Comparison of ENCODE assay signal across 10 cellular contexts in the genomic region with DNA sequence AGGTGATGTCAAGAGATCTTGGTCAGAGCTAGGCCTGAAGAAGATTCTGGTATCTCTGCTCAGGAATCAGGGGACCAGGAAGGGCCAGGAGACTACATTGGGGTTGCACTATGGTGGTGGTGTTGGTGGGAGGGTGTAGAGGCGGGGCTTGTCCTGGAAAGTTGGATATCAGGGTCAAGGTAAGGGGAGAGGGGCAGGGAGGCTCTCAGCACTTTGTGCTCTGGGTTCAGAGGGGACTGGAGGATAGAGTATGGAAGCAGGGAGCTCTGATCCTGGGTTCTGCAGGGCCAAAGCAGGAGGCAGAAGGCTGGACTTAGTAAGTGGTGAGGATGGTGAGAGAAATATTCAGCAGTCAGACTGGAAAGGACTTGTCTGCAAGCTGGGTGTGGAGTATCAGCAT. TPM values are rescaled to one million over a fixed set of nuclear protein-coding genes. Genes with fewer than 3 reads are reported as not detected.
DNase-seq lines count a peak whose midpoint lies in the region; ATAC-seq, FAIRE-seq and TF ChIP-seq lines count a peak whose summit lies in the region.
"Had no signal": no experiment of that assay in that cellular context is flagged by ENCODE, and none has a peak within 500 bp of the region (broad histone marks: within the 10 kb centered on the region; RNA-seq: fewer than 3 reads in every experiment).

No MANE protein-coding gene starts in this region.

- no peaks in the 10 kb centered on the region for H3K36me3 ChIP-seq in right atrium auricular region
- peaks cover 5% of the 10 kb centered on the region for H3K36me3 ChIP-seq in bronchial epithelial cell (ENCODE audit: control insufficient read depth, insufficient read depth, low read length)
- H3K36me3 ChIP-seq in muscle layer of duodenum (ENCODE audit: control insufficient read depth in 1 of 2, insufficient read depth in 2 of 2, low read length in 2 of 2): no peaks in the 10 kb centered on the region

- ATAC-seq in Right ventricle myocardium superior (ENCODE audit: poor library complexity) (no peak), GM18858 (IDR thresholded peaks at IDR 0.05; ENCODE audit: unreplicated experiment) (no peak)

- peaks cover 0 to 70% of the 10 kb centered on the region in 2 donors for H3K4me1 ChIP-seq in right atrium auricular region
- peaks cover 24 to 50% of the 10 kb centered on the region in 2 donors for H3K4me1 ChIP-seq in muscle layer of duodenum (ENCODE audit: control insufficient read depth in 1 of 2, insufficient read depth in 2 of 2, low read length in 2 of 2)
- H3K4me1 ChIP-seq: foreskin keratinocyte had no signal

- H3K27ac ChIP-seq in right atrium auricular region (peak overlapping the region; percentile 90 to 96), muscle layer of duodenum (ENCODE audit: low read length) (peak overlapping the region; percentile 67)
- H3K27ac ChIP-seq: foreskin keratinocyte, SK-N-MC had no signal

- peak overlapping the region; percentile 37 to 54 for H3K4me3 ChIP-seq in right atrium auricular region
- peak overlapping the region; percentile 34 for H3K4me3 ChIP-seq in bronchial epithelial cell (ENCODE audit: low read depth, low read length)
- H3K4me3 ChIP-seq in muscle layer of duodenum (ENCODE audit: low read depth in 1 of 2, low read length in 2 of 2): peak overlapping the region; percentile 58 to 61
- H3K4me3 ChIP-seq: SK-N-MC had no signal

- TF ChIP-seq CTCF in right atrium auricular region (IDR thresholded peaks at IDR 0.05): no peak
- no peak for TF ChIP-seq CTCF in bronchial epithelial cell (IDR thresholded peaks at IDR 0.05; ENCODE audit: insufficient read depth, low read length, severe bottlenecking)

- H3K9me3 ChIP-seq in right atrium auricular region (no peaks in the 10 kb centered on the region), muscle layer of duodenum (ENCODE audit: control insufficient read depth in 1 of 2, low read length in 2 of 2) (no peaks in the 10 kb centered on the region)

- no peak for FAIRE-seq in bronchial epithelial cell (lab: Jason Lieb, UNC)

- intact Hi-C loops in Right ventricle myocardium superior (cut with DNase I): no loop called here

- no peak for DNase-seq in right atrium auricular region (ENCODE audit: low spot score)
- DNase-seq in Right ventricle myocardium superior: no peak
- DNase-seq in bronchial epithelial cell (ENCODE audit: low read depth): no peak
- DNase-seq in SIG-M5 treated with dmso at 0.1 percent for 504 hours (lab: John Stamatoyannopoulos, UW; ENCODE audit: unreplicated experiment): no peak
- DNase-seq in RPMI8226: no peak
- no peak for DNase-seq in NK-92 treated with Interleukin-12 subunit alpha and Interleukin-12 subunit beta, amount 100 ng/mL, for 24 hours (lab: John Stamatoyannopoulos, UW)
- DNase-seq: foreskin keratinocyte had no signal

- H3K27me3 ChIP-seq in right atrium auricular region (no peaks in the 10 kb centered on the region), bronchial epithelial cell (ENCODE audit: control insufficient read depth, insufficient read depth, low read length) (no peaks in the 10 kb centered on the region), muscle layer of duodenum (ENCODE audit: low read depth, low read length) (no peaks in the 10 kb centered on the region)
- H3K27me3 ChIP-seq: foreskin keratinocyte had no signal

RNA-seq across cellular contexts. Expression of gene NOL3, which starts 3.0 kb away (rescaled TPM):
- total RNA-seq in right atrium auricular region (100 to 1,000 TPM in 1 of 2 donors, 10 to 100 TPM in 1; 87.5 to 103 TPM), Right ventricle myocardium superior (105 TPM), bronchial epithelial cell (28.2 and 37.8 TPM in 2 replicates)

RNA-seq across cellular contexts. Expression of gene HSF4, which starts 8.8 kb away (rescaled TPM):
- 100 to 1,000 TPM in 1 of 2 donors, 10 to 100 TPM in 1; 15.3 to 157 TPM for total RNA-seq in right atrium auricular region
- 62.9 TPM for total RNA-seq in Right ventricle myocardium superior
- 3.7 and 8.1 TPM in 2 replicates for total RNA-seq in bronchial epithelial cell

RNA-seq across cellular contexts. Expression of gene MATCAP1, which starts 10.4 kb away (rescaled TPM):
- total RNA-seq in right atrium auricular region: 1 to 10 TPM; 4.2 to 7.8 TPM
- total RNA-seq in Right ventricle myocardium superior: 7.7 TPM
- total RNA-seq in bronchial epithelial cell: 5.5 and 5.8 TPM in 2 replicates

RNA-seq across cellular contexts. Expression of gene FBXL8, which starts 13.6 kb away (rescaled TPM):
- 10 to 100 TPM in 1 of 2 donors, 1 to 10 TPM in 1; 9.5 to 11.6 TPM for total RNA-seq in right atrium auricular region
- total RNA-seq in Right ventricle myocardium superior: 9.5 TPM
- total RNA-seq in bronchial epithelial cell: 4.1 and 4.5 TPM in 2 replicates

RNA-seq across cellular contexts. Expression of gene TRADD, which starts 13.6 kb away (rescaled TPM):
- total RNA-seq in right atrium auricular region (10 to 100 TPM; 12.8 to 16.1 TPM), Right ventricle myocardium superior (9.0 TPM), bronchial epithelial cell (31.9 and 35.8 TPM in 2 replicates)
